In genomic region chr12:68932701-68933563, GRCh38 we compare ENCODE assay signal across 8 cellular contexts. TPM values are rescaled to one million over a fixed set of nuclear protein-coding genes. Genes with fewer than 3 reads are reported as not detected.
A peak's percentile ranks its signal among the peaks of the same experiment; 100 is the strongest.
DNase-seq lines count a peak whose midpoint lies in the region; ATAC-seq and TF ChIP-seq lines count a peak whose summit lies in the region.

CPM (minus strand) TSS chr12:68933171; CDS start chr12:68932837, 334 bp downstream.

- ATAC-seq in GM18498 (IDR thresholded peaks at IDR 0.05; ENCODE audit: unreplicated experiment) (peak; percentile 95), HG02571 (IDR thresholded peaks at IDR 0.05; ENCODE audit: unreplicated experiment) (peak; percentile 89), left lobe of liver (peak; percentile 97)

- DNase-seq in NCI-H2029 (lab: John Stamatoyannopoulos, UW) = peak; percentile 50
- peak; percentile 56 to 72 for DNase-seq in activated CD4-positive, alpha-beta T cell treated with anti-CD3 and anti-CD28 coated beads for 4 hours
- peak; percentile 48 for DNase-seq in choroid plexus epithelial cell (ENCODE audit: low read depth)
- DNase-seq in left lobe of liver (ENCODE audit: low spot score) = peak; percentile 91
- peak; percentile 52 to 74 for DNase-seq in stimulated activated CD4-positive, alpha-beta T cell treated with anti-CD3 and anti-CD28 coated beads, Interleukin-1b, Interleukin-23, amount 100 ng/mL, for 4 hours (ENCODE audit: low read depth in 2 of 2)
- no peak for DNase-seq in NCI-H1694 (lab: John Stamatoyannopoulos, UW)

- H3K4me3 ChIP-seq in choroid plexus epithelial cell (ENCODE audit: low read depth, low read length) = peak within 1 kb of the TSS; percentile 63

- TF ChIP-seq CTCF in choroid plexus epithelial cell (conservative IDR thresholded peaks at IDR 0.05; ENCODE audit: low read depth, low read length) = no peak

RNA-seq across cellular contexts. Expression of gene CPM, which starts in this region (rescaled TPM):
- 45.2 TPM for total RNA-seq in left lobe of liver
